Comparison of ENCODE assay signal across 34 cellular contexts in genomic region chr2:155332016-155332415, GRCh38.
"Had no signal": no experiment of that assay in that cellular context is flagged by ENCODE, and none has a peak within 500 bp of the region (broad histone marks: within the 10 kb centered on the region; RNA-seq: fewer than 3 reads in every experiment).

No MANE protein-coding gene starts in this region.

- H3K9me3 ChIP-seq: adrenal gland, ascending aorta, body of pancreas, breast epithelium had no signal

- DNase-seq: activated effector memory CD4-positive, alpha-beta T cell treated with anti-CD3 and anti-CD28 coated beads, Interleukin-2, amount 50 U/mL, for 16 hours; activated effector memory CD4-positive, alpha-beta T cell treated with Interleukin-2 at 50 U/mL for 16 hours; activated gamma-delta T cell; activated gamma-delta T cell treated with Interleukin-2 at 50 U/mL for 16 hours; activated naive CD4-positive, alpha-beta T cell; activated naive CD4-positive, alpha-beta T cell treated with anti-CD3 and anti-CD28 coated beads for 36 hours; activated naive CD4-positive, alpha-beta T cell treated with anti-CD3 and anti-CD28 coated beads, Interleukin-2, amount 10 ng/mL, durations not matched to agents 7 days and 5 days; activated naive CD4-positive, alpha-beta T cell treated with anti-CD3 and anti-CD28 coated beads, Interleukin-2, amount 50 U/mL, for 16 hours; activated naive CD4-positive, alpha-beta T cell treated with Interleukin-2 at 50 U/mL for 16 hours; activated naive CD8-positive, alpha-beta T cell treated with anti-CD3 and anti-CD28 coated beads for 36 hours; activated naive CD8-positive, alpha-beta T cell treated with anti-CD3 and anti-CD28 coated beads, Interleukin-2, amount 10 ng/mL, durations not matched to agents 7 days and 5 days; activated naive CD8-positive, alpha-beta T cell treated with anti-CD3 and anti-CD28 coated beads, Interleukin-2, amount 50 U/mL, for 24 hours; activated T-cell treated with anti-CD3 and anti-CD28 coated beads, Interleukin-2, amount 50 U/mL, for 1 hour; activated T-cell treated with anti-CD3 and anti-CD28 coated beads, Interleukin-2, amount 50 U/mL, for 24 hours; activated T-cell treated with anti-CD3 and anti-CD28 coated beads, Interleukin-2, amount 50 U/mL, for 4 hours; activated T-cell treated with anti-CD3 and anti-CD28 coated beads, Interleukin-2, amount 50 U/mL, for 48 hours; activated T-cell treated with anti-CD3 and anti-CD28 coated beads, Interleukin-2, amount 50 U/mL, for 72 hours; adrenal gland; amniotic stem cell; amygdala; anterior cingulate cortex; aorta; body of pancreas; brain microvascular endothelial cell; caudate nucleus; central memory CD4-positive, alpha-beta T cell; cerebellar nuclear complex had no signal

- H3K27me3 ChIP-seq: adrenal gland, ascending aorta, body of pancreas, brain microvascular endothelial cell, breast epithelium, cardiac muscle cell had no signal

- ATAC-seq: activated naive CD4-positive, alpha-beta T cell treated with anti-CD3 and anti-CD28 coated beads, Interleukin-2, amount 50 U/mL, for 72 hours; activated naive CD8-positive, alpha-beta T cell treated with anti-CD3 and anti-CD28 coated beads, Interleukin-2, amount 50 U/mL, for 24 hours; activated T-cell treated with anti-CD3 and anti-CD28 coated beads, Interleukin-2, amount 50 U/mL, for 4 hours; activated T-cell treated with anti-CD3 and anti-CD28 coated beads, Interleukin-2, amount 50 U/mL, for 72 hours; activated T-helper 17 cell treated with anti-CD3 and anti-CD28 coated beads, Interleukin-2, amount 50 U/mL, for 72 hours; body of pancreas had no signal

- H3K4me1 ChIP-seq: adrenal gland, ascending aorta, body of pancreas, breast epithelium had no signal

- H3K27ac ChIP-seq: adrenal gland, ascending aorta, body of pancreas, brain microvascular endothelial cell, breast epithelium, cardiac muscle cell had no signal

- H3K36me3 ChIP-seq: adrenal gland, ascending aorta, brain microvascular endothelial cell, breast epithelium, cardiac muscle cell had no signal

- H3K4me3 ChIP-seq: adrenal gland, ascending aorta, body of pancreas, breast epithelium, cardiac muscle cell had no signal

- FAIRE-seq: astrocyte, bronchial epithelial cell had no signal
